In the genomic region with DNA sequence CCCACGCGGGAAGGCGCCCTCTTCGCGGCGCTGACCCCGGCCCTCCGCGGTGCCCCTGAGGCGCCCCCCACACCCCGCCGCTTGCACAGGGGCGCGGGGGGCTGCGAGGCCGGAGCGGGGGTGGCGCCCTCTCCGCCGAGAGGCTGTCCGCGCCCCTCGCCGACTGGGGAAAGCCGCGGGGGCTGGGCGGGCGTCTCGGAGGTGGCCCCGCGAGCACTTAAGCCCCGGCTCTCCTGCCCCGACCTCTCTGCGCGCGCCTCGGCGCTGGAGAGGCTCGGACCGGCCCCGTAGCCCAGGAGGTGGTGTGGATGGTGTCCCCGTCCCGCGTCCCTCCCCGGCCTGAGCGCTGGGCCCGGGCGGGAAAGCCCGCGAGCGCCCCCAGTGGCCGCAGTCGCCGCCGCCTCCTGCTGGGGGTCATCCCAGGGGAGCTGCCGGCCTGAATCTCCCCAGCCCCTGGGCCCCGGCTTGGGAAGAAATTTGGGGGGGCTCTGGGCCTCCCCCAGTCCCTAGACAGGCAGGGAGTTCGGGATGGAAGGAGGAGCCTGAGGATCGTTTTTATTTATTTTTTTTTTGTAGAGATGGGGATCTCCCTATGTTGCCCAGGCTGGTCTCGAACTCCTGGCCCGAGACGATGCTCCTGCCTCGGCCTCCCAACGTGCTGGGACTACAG, we compare ENCODE assay signal across 8 cellular contexts. TPM values are rescaled to one million over a fixed set of nuclear protein-coding genes. Genes with fewer than 3 reads are reported as not detected.
A peak's percentile ranks its signal among the peaks of the same experiment; 100 is the strongest.
DNase-seq lines count a peak whose midpoint lies in the region; ATAC-seq and TF ChIP-seq lines count a peak whose summit lies in the region.

No MANE protein-coding gene starts in this region.

- ATAC-seq in HG03039 (IDR thresholded peaks at IDR 0.05; ENCODE audit: unreplicated experiment), result no peak

- peak overlapping the region; percentile 64 for H3K4me3 ChIP-seq in epithelial cell of esophagus (ENCODE audit: low read length)

- TF ChIP-seq CTCF in epithelial cell of esophagus (IDR thresholded peaks at IDR 0.05; ENCODE audit: insufficient read depth, low read depth, low read length, missing control alignments), result peak; percentile 47

- peak; percentile 25 for DNase-seq in NCI-H1694 treated with DMSO at 0.1 percent for 48 hours (lab: John Stamatoyannopoulos, UW)
- DNase-seq in NCI-H1694 (lab: John Stamatoyannopoulos, UW), result no peak
- DNase-seq in NCI-H2196 (lab: John Stamatoyannopoulos, UW; ENCODE audit: unreplicated experiment), result peak; percentile 75
- DNase-seq in activated CD8-positive, alpha-beta memory T cell treated with anti-CD3 and anti-CD28 coated beads, Interleukin-2, amount 50 U/mL, for 4 hours, result peak; percentile 76
- DNase-seq in epithelial cell of esophagus (ENCODE audit: low read depth), result peak; percentile 69
- peak; percentile 72 for DNase-seq in mucosa of gallbladder (ENCODE audit: low spot score)
- peak; percentile 48 for DNase-seq in stimulated activated CD8-positive, alpha-beta memory T cell treated with anti-CD3 and anti-CD28 coated beads, Interleukin-7, amount 100 ng/mL, for 24 hours (ENCODE audit: low read depth)

RNA-seq across cellular contexts. Expression of gene HES4, which starts 1.9 kb away (rescaled TPM):
- total RNA-seq in mucosa of gallbladder, result 25.6 TPM

RNA-seq across cellular contexts. Expression of gene ISG15, which starts 11.5 kb away (rescaled TPM):
- total RNA-seq in mucosa of gallbladder, result 41.5 TPM

RNA-seq across cellular contexts. Expression of gene AGRN, which starts 18.2 kb away (rescaled TPM):
- 311 TPM for total RNA-seq in mucosa of gallbladder

RNA-seq across cellular contexts. Expression of gene PERM1, which starts 19.9 kb away (rescaled TPM):
- 0.35 TPM for total RNA-seq in mucosa of gallbladder

RNA-seq across cellular contexts. Expression of gene PLEKHN1, which starts 35.5 kb away (rescaled TPM):
- total RNA-seq in mucosa of gallbladder, result 1.8 TPM
